In the genomic region with DNA sequence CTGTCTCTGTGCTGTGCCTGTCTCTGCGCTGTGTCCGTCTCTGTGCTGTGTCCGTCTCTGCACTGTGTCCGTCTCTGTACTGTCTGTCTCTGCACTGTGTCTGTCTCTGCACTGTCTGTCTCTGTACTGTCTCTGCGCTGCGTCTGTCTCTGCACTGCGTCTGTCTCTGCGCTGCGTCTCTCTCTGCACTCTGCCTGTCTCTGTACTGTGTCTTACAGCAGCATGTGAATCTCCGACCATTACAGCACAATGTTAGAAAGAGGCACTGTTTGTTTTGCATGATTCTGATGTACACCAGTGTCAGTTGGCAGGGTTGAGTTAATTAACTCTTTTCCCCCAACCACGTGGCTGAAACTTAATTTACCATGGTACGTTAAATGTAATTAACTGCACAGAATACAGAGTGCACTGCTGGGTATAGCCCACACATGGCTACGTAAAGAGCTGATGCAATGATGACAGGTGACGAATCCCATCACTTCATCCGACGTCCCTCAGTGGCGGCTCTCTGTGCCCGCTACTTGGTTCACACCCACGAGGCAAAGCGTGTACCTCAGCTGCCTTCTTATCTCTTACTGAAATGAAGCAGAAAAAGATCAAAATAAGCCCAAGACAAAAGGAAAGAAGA, we compare ENCODE assay signal across 18 cellular contexts.
DNase-seq lines count a peak whose midpoint lies in the region; ATAC-seq, FAIRE-seq and TF ChIP-seq lines count a peak whose summit lies in the region.
"Had no signal": no experiment of that assay in that cellular context is flagged by ENCODE, and none has a peak within 500 bp of the region (broad histone marks: within the 10 kb centered on the region; RNA-seq: fewer than 3 reads in every experiment).

No MANE protein-coding gene starts in this region.

- H3K27me3 ChIP-seq in SK-N-SH (ENCODE audit: insufficient read depth), result no peaks in the 10 kb centered on the region
- H3K27me3 ChIP-seq: SJCRH30 had no signal

- H3K36me3 Mint-ChIP-seq in glutamatergic neuron (ENCODE audit: unreplicated experiment), result no peaks in the 10 kb centered on the region

- H4K20me1 ChIP-seq in SK-N-SH (ENCODE audit: insufficient read depth), result no peaks in the 10 kb centered on the region

- ATAC-seq in HG03135 (IDR thresholded peaks at IDR 0.05; ENCODE audit: unreplicated experiment), result no peak
- no peak for ATAC-seq in GM21576 (IDR thresholded peaks at IDR 0.05; ENCODE audit: unreplicated experiment)

- H3K4me3 Mint-ChIP-seq in glutamatergic neuron (ENCODE audit: unreplicated experiment), result peak overlapping the region; percentile 4

- H3K27ac ChIP-seq in SK-N-SH (ENCODE audit: low read depth in 2 of 2, low read length in 1 of 2), result peak overlapping the region in 1 of 2 experiments; percentile 43; a peak in 1 of 4 replicates
- H3K27ac ChIP-seq: HL-60, SJCRH30 had no signal

- H3K9ac ChIP-seq in SK-N-SH, result no peak overlapping the region

- TF ChIP-seq EP300 in SK-N-SH (IDR thresholded peaks at IDR 0.05; ENCODE audit: borderline replicate concordance in 1 of 2, low read depth in 1 of 2, low read length in 1 of 2), result peak in 1 of 2 experiments; percentile 75; a peak in 1 of 4 replicates

- no peak overlapping the region for H2AFZ ChIP-seq in SK-N-SH (ENCODE audit: low read depth)

- TF ChIP-seq CTCF in SK-N-SH (IDR thresholded peaks at IDR 0.05) (no peak), glutamatergic neuron (IDR thresholded peaks at IDR 0.05; ENCODE audit: partially characterized antibody, unreplicated experiment) (no peak)

- H3K79me2 ChIP-seq in SK-N-SH (ENCODE audit: insufficient read depth), result no peaks in the 10 kb centered on the region

- H3K9me3 ChIP-seq in SK-N-SH, result no peaks in the 10 kb centered on the region
- H3K9me3 ChIP-seq: MG63, SJCRH30 had no signal

- H3K9me3 Mint-ChIP-seq in glutamatergic neuron (ENCODE audit: unreplicated experiment), result peaks cover 17% of the 10 kb centered on the region

- TF ChIP-seq RAD21 in SK-N-SH (IDR thresholded peaks at IDR 0.05; ENCODE audit: low read length), result no peak

- H3K4me1 Mint-ChIP-seq in glutamatergic neuron (ENCODE audit: low read depth, unreplicated experiment), result peaks cover 20% of the 10 kb centered on the region

- no peaks in the 10 kb centered on the region for H3K36me3 ChIP-seq in SK-N-SH (replicated peaks in 1 of 2; ENCODE audit: control insufficient read depth in 1 of 2, insufficient read depth in 2 of 2, low read length in 1 of 2)
- H3K36me3 ChIP-seq: MG63, SJCRH30 had no signal

- FAIRE-seq in urothelium cell line (lab: Jason Lieb, UNC), result peak; percentile 97

- POLR2A ChIA-PET in SK-N-SH (lab: Yijun Ruan, JAX), result no interaction called here

- H3K27ac Mint-ChIP-seq in glutamatergic neuron (ENCODE audit: unreplicated experiment), result peak overlapping the region; percentile 84

- CTCF ChIA-PET in SK-N-SH (lab: Yijun Ruan, JAX), result no interaction called here

- no peak overlapping the region for H3K4me2 ChIP-seq in SK-N-SH

- peaks cover 14% of the 10 kb centered on the region for H3K27me3 Mint-ChIP-seq in glutamatergic neuron (ENCODE audit: unreplicated experiment)

- peaks cover 0 to 20% of the 10 kb centered on the region in 2 experiments; a peak in 2 of 4 replicates for H3K4me1 ChIP-seq in SK-N-SH (ENCODE audit: control insufficient read depth in 1 of 2, insufficient read depth in 2 of 2, low read depth in 1 of 2, low read length in 1 of 2)
- H3K4me1 ChIP-seq: SJCRH30 had no signal

- 11% methylated on average over 20 of the region's 20 CpGs for WGBS in SK-N-SH (ENCODE audit: low lambda C conversion rate)

- no peaks in the 10 kb centered on the region for H3K9me2 ChIP-seq in SK-N-SH

- DNase-seq in NAMALWA (ENCODE audit: low spot score), result peak; percentile 33
- DNase-seq in SK-N-SH, result peak; percentile 77
- DNase-seq in glutamatergic neuron, result no peak
- DNase-seq in urothelium cell line (ENCODE audit: low spot score), result peak; percentile 46
- DNase-seq in NCI-H187 treated with DMSO at 0.1 percent for 48 hours (lab: John Stamatoyannopoulos, UW), result no peak
- DNase-seq: DMS79 treated with DMSO at 0.1 percent for 48 hours, GOT3, IMR-90, Kasumi-1, MG63, NCI-H1105, NCI-H510A, NCI-H82, OCI-M1, SJCRH30 had no signal

- H3F3A ChIP-seq in SK-N-SH (replicated peaks; ENCODE audit: insufficient read depth), result no peaks in the 10 kb centered on the region

- H3K4me3 ChIP-seq in SK-N-SH (ENCODE audit: low read depth in 2 of 2, low read length in 1 of 2), result no peak overlapping the region
- H3K4me3 ChIP-seq: MG63, SJCRH30 had no signal

TF ChIP-seq in SK-N-SH, 30 proteins besides CTCF, POLR2A, EP300 and RAD21:
- TF ChIP-seq TEAD4 (IDR thresholded peaks at IDR 0.05; ENCODE audit: borderline replicate concordance, insufficient read depth) (no peak), FOXJ3 (CRISPR knock-in tag; IDR thresholded peaks at IDR 0.05) (peak; percentile 89), MXI1 (IDR thresholded peaks at IDR 0.05; ENCODE audit: low read depth, low read length) (peak; percentile 88; the same call in 1 of the 2 replicates)

Comparison
In these comparisons a context has a peak if more than half of its experiments do, and no peak if none do; other contexts are left out.
1. DNase-seq: peak in NAMALWA (single experiment), SK-N-SH (single experiment) and urothelium cell line (single experiment); none in glutamatergic neuron (single experiment) and NCI-H187 treated with DMSO at 0.1 percent for 48 hours (single experiment).